In the genomic region with DNA sequence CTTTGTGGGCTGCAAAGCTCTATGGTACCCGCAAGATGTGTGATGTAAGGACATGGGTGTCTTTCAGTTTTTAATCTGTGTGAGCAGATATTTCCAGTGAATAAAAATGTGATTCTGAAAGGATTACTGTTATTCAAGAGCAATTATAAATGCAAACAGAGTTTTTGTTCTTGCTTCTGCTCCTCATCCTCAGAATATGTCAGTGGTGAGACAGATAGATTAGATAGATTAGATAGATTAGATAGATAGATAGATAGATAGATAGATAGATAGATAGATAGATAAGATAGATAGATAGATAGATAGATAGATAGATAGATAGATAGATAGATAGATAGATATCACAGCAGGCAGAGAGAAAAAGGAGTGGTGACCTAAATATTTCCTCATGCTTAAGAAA, we compare ENCODE assay signal across 28 cellular contexts.
"Had no signal": no experiment of that assay in that cellular context is flagged by ENCODE, and none has a peak within 500 bp of the region (broad histone marks: within the 10 kb centered on the region; RNA-seq: fewer than 3 reads in every experiment).

No MANE protein-coding gene starts in this region.

- H3K27ac ChIP-seq: stomach, suprapubic skin, testis, thoracic aorta, thyroid gland, tibial artery, tibial nerve, transverse colon, upper lobe of left lung, upper lobe of right lung, uterus, vagina had no signal

- H3K9me3 Mint-ChIP-seq: stimulated activated effector memory CD8-positive, alpha-beta T cell treated with anti-CD3 and anti-CD28 coated beads, Interleukin-12 subunit alpha, Interleukin-12 subunit beta, amount 100 ng/mL, for 72 hours; stimulated activated naive B cell treated with anti-CD40 and anti-IgM and Interleukin-4, amounts not matched to agents 10 μg/mL and 1 μg/mL and 100 μg/mL, for 72 hours; stimulated activated naive CD8-positive, alpha-beta T cell treated with anti-CD3 and anti-CD28 coated beads, Interleukin-15, amount 100 ng/mL, for 72 hours; stimulated activated naive CD8-positive, alpha-beta T cell treated with anti-CD3 and anti-CD28 coated beads, Interleukin-15, Interleukin-2, amounts not matched to agents 100 ng/mL and 50 ng/mL, for 24 hours; type B pancreatic cell had no signal

- H3K4me1 Mint-ChIP-seq: stimulated activated memory B cell treated with anti-CD40 and anti-IgM and Interleukin-4, amounts not matched to agents 10 μg/mL and 1 μg/mL and 100 μg/mL, for 72 hours; stimulated activated naive B cell treated with anti-CD40 and anti-IgM and Interleukin-4, amounts not matched to agents 10 μg/mL and 1 μg/mL and 100 μg/mL, for 72 hours had no signal

- FAIRE-seq: urothelium cell line had no signal

- H3K4me3 Mint-ChIP-seq: stimulated activated effector memory CD8-positive, alpha-beta T cell treated with anti-CD3 and anti-CD28 coated beads, Interleukin-12 subunit alpha, Interleukin-12 subunit beta, amount 100 ng/mL, for 72 hours; stimulated activated memory B cell treated with anti-CD40 and anti-IgM and Interleukin-4, amounts not matched to agents 10 μg/mL and 1 μg/mL and 100 μg/mL, for 72 hours; stimulated activated naive B cell treated with anti-CD40 and anti-IgM and Interleukin-4, amounts not matched to agents 10 μg/mL and 1 μg/mL and 100 μg/mL, for 72 hours; stimulated activated naive CD8-positive, alpha-beta T cell treated with anti-CD3 and anti-CD28 coated beads, Interleukin-15, amount 100 ng/mL, for 72 hours; stimulated activated naive CD8-positive, alpha-beta T cell treated with anti-CD3 and anti-CD28 coated beads, Interleukin-15, Interleukin-2, amounts not matched to agents 100 ng/mL and 50 ng/mL, for 24 hours; type B pancreatic cell had no signal

- DNase-seq: stimulated activated CD4-positive, alpha-beta T cell treated with anti-CD3 and anti-CD28 coated beads, Interleukin-2, amount 100 ng/mL, for 48 hours; stimulated activated CD4-positive, alpha-beta T cell treated with anti-CD3 and anti-CD28 coated beads, Interleukin-4, amount 100 ng/mL, for 1 hour; stimulated activated CD4-positive, alpha-beta T cell treated with anti-CD3 and anti-CD28 coated beads, Interleukin-4, amount 100 ng/mL, for 24 hours; stimulated activated CD4-positive, alpha-beta T cell treated with anti-CD3 and anti-CD28 coated beads, Interleukin-4, amount 100 ng/mL, for 4 hours; stimulated activated CD8-positive, alpha-beta memory T cell treated with anti-CD3 and anti-CD28 coated beads, Interleukin-4, amount 100 ng/mL, for 48 hours; stimulated activated naive B cell treated with anti-CD40 and anti-IgM and Interleukin-4, amounts not matched to agents 10 μg/mL and 1 μg/mL and 100 μg/mL, for 72 hours; stimulated activated naive CD4-positive, alpha-beta T cell; stimulated activated naive CD4-positive, alpha-beta T cell treated with Interleukin-2 at 50 U/mL for 16 hours; stimulated activated naive CD8-positive, alpha-beta T cell treated with anti-CD3 and anti-CD28 coated beads, Interleukin-15, amount 100 ng/mL, for 72 hours; stimulated activated naive CD8-positive, alpha-beta T cell treated with anti-CD3 and anti-CD28 coated beads, Interleukin-15, Interleukin-2, amounts not matched to agents 100 U/mL and 50 U/mL, for 24 hours; stomach; substantia nigra; testis; thyroid gland; tibial artery; transverse colon; upper lobe of left lung; upper lobe of right lung; uterus had no signal

- H3K36me3 Mint-ChIP-seq: stimulated activated effector memory CD8-positive, alpha-beta T cell treated with anti-CD3 and anti-CD28 coated beads, Interleukin-12 subunit alpha, Interleukin-12 subunit beta, amount 100 ng/mL, for 72 hours; stimulated activated naive B cell treated with anti-CD40 and anti-IgM and Interleukin-4, amounts not matched to agents 10 μg/mL and 1 μg/mL and 100 μg/mL, for 72 hours; type B pancreatic cell had no signal

- ATAC-seq: stimulated activated effector memory CD8-positive, alpha-beta T cell treated with anti-CD3 and anti-CD28 coated beads, Interleukin-12 subunit alpha, Interleukin-12 subunit beta, amount 100 ng/mL, for 72 hours; stimulated activated memory B cell treated with anti-CD40 and anti-IgM and Interleukin-4, amounts not matched to agents 10 μg/mL and 1 μg/mL and 100 μg/mL, for 72 hours; stimulated activated naive B cell treated with anti-CD40 and anti-IgM and Interleukin-4, amounts not matched to agents 10 μg/mL and 1 μg/mL and 100 μg/mL, for 72 hours; stimulated activated naive CD8-positive, alpha-beta T cell treated with anti-CD3 and anti-CD28 coated beads, Interleukin-15, amount 100 ng/mL, for 72 hours; stimulated activated naive CD8-positive, alpha-beta T cell treated with anti-CD3 and anti-CD28 coated beads, Interleukin-15, Interleukin-2, amounts not matched to agents 100 U/mL and 50 U/mL, for 24 hours; upper lobe of right lung had no signal

- H3K4me1 ChIP-seq: testis, thyroid gland, tibial nerve, upper lobe of right lung, uterus had no signal

- H3K4me3 ChIP-seq: stomach, suprapubic skin, testis, thoracic aorta, thyroid gland, tibial artery, tibial nerve, transverse colon, upper lobe of left lung, upper lobe of right lung, uterus, vagina had no signal

- H3K27me3 Mint-ChIP-seq: stimulated activated memory B cell treated with anti-CD40 and anti-IgM and Interleukin-4, amounts not matched to agents 10 μg/mL and 1 μg/mL and 100 μg/mL, for 72 hours; type B pancreatic cell had no signal

- H3K9me3 ChIP-seq: stomach, suprapubic skin, testis, thoracic aorta, thyroid gland, tibial artery, tibial nerve, transverse colon, upper lobe of left lung, upper lobe of right lung, uterus, vagina had no signal

- H3K27ac Mint-ChIP-seq: stimulated activated effector memory CD8-positive, alpha-beta T cell treated with anti-CD3 and anti-CD28 coated beads, Interleukin-12 subunit alpha, Interleukin-12 subunit beta, amount 100 ng/mL, for 72 hours; stimulated activated memory B cell treated with anti-CD40 and anti-IgM and Interleukin-4, amounts not matched to agents 10 μg/mL and 1 μg/mL and 100 μg/mL, for 72 hours; stimulated activated naive B cell treated with anti-CD40 and anti-IgM and Interleukin-4, amounts not matched to agents 10 μg/mL and 1 μg/mL and 100 μg/mL, for 72 hours; stimulated activated naive CD8-positive, alpha-beta T cell treated with anti-CD3 and anti-CD28 coated beads, Interleukin-15, amount 100 ng/mL, for 72 hours; stimulated activated naive CD8-positive, alpha-beta T cell treated with anti-CD3 and anti-CD28 coated beads, Interleukin-15, Interleukin-2, amounts not matched to agents 100 ng/mL and 50 ng/mL, for 24 hours; type B pancreatic cell had no signal

- H3K27me3 ChIP-seq: stomach, suprapubic skin, testis, thyroid gland, tibial artery, tibial nerve, transverse colon, upper lobe of left lung, upper lobe of right lung, uterus, vagina had no signal

- H3K36me3 ChIP-seq: stomach, suprapubic skin, thoracic aorta, thyroid gland, tibial artery, tibial nerve, transverse colon, upper lobe of left lung, upper lobe of right lung, uterus, vagina had no signal
